ENCODE assay signal across 20 cellular contexts in genomic region chr15:66167854-66168253, GRCh38.
"Had no signal": no experiment of that assay in that cellular context is flagged by ENCODE, and none has a peak within 500 bp of the region (broad histone marks: within the 10 kb centered on the region; RNA-seq: fewer than 3 reads in every experiment).

No MANE protein-coding gene starts in this region.

- H3K27ac ChIP-seq: heart right ventricle, transverse colon had no signal

- H3K36me3 ChIP-seq: heart right ventricle, transverse colon had no signal

- DNase-seq: activated CD4-positive, alpha-beta T cell treated with anti-CD3 and anti-CD28 coated beads, Interleukin-2, amount 10 ng/mL, durations not matched to agents 24 days and 14 days; activated CD8-positive, alpha-beta T cell treated with anti-CD3 and anti-CD28 coated beads for 36 hours; activated gamma-delta T cell treated with Interleukin-2 at 50 U/mL for 16 hours; aorta; dermis blood vessel endothelial cell; effector CD8-positive, alpha-beta T cell; erythroblast; foreskin fibroblast; heart right ventricle; islet precursor cell; left colon; naive B cell; occipital lobe; retina; stimulated activated CD4-positive, alpha-beta T cell treated with anti-CD3 and anti-CD28 coated beads, Interleukin-2, amount 100 ng/mL, for 48 hours; stimulated activated CD8-positive, alpha-beta memory T cell treated with anti-CD3 and anti-CD28 coated beads, Interleukin-4, amount 100 ng/mL, for 48 hours; stimulated activated naive B cell treated with anti-CD40 and anti-IgM and Interleukin-4, amounts not matched to agents 10 μg/mL and 1 μg/mL and 100 μg/mL, for 72 hours; T1000; transverse colon had no signal

- H3K9me3 ChIP-seq: heart right ventricle, transverse colon had no signal

- H3K27me3 ChIP-seq: transverse colon had no signal

- H3K4me3 ChIP-seq: heart right ventricle, transverse colon had no signal

- ATAC-seq: activated CD8-positive, alpha-beta T cell treated with anti-CD3 and anti-CD28 coated beads for 36 hours; activated naive CD4-positive, alpha-beta T cell treated with anti-CD3 and anti-CD28 coated beads, Interleukin-2, amount 50 U/mL, for 72 hours; heart right ventricle; left colon; stimulated activated naive B cell treated with anti-CD40 and anti-IgM and Interleukin-4, amounts not matched to agents 10 μg/mL and 1 μg/mL and 100 μg/mL, for 72 hours had no signal

- H3K4me1 ChIP-seq: heart right ventricle, transverse colon had no signal
